20 cellular contexts compared by ENCODE assay signal in genomic region chr20:1868856-1869255, GRCh38. TPM values are rescaled to one million over a fixed set of nuclear protein-coding genes. Genes with fewer than 3 reads are reported as not detected.
DNase-seq lines count a peak whose midpoint lies in the region; ATAC-seq, FAIRE-seq and TF ChIP-seq lines count a peak whose summit lies in the region.
"Had no signal": no experiment of that assay in that cellular context is flagged by ENCODE, and none has a peak within 500 bp of the region (broad histone marks: within the 10 kb centered on the region; RNA-seq: fewer than 3 reads in every experiment).

No MANE protein-coding gene starts in this region.

- H3K4me3 Mint-ChIP-seq in stimulated activated memory B cell treated with anti-CD40 and anti-IgM and Interleukin-4, amounts not matched to agents 10 μg/mL and 1 μg/mL and 100 μg/mL, for 72 hours, result no peak overlapping the region

- no peaks in the 10 kb centered on the region for H3K36me3 ChIP-seq in GM23248 (ENCODE audit: low read depth)
- H3K36me3 ChIP-seq in RWPE2 (ENCODE audit: low read depth), result no peaks in the 10 kb centered on the region
- H3K36me3 ChIP-seq in fibroblast of lung (ENCODE audit: control insufficient read depth, insufficient read depth, low read length), result no peaks in the 10 kb centered on the region
- H3K36me3 ChIP-seq: lower lobe of right lung, pancreas, suprapubic skin had no signal

- in situ Hi-C loops in GM23248 (cut with MboI), result no loop called here

- H4K20me1 ChIP-seq in GM23248 (ENCODE audit: insufficient read depth) (no peaks in the 10 kb centered on the region), fibroblast of lung (ENCODE audit: control insufficient read depth, extremely low read depth, insufficient read depth, low read length) (no peaks in the 10 kb centered on the region)

- WGBS in GM23248 (ENCODE audit: low coverage in 1 of 2, low lambda C conversion rate in 2 of 2, missing lambda C conversion rate in 2 of 2), 2 experiments, result 87 to 90% methylated on average over 3 of the region's 3 CpGs

- H3K9me3 Mint-ChIP-seq in stimulated activated memory B cell treated with anti-CD40 and anti-IgM and Interleukin-4, amounts not matched to agents 10 μg/mL and 1 μg/mL and 100 μg/mL, for 72 hours, result no peaks in the 10 kb centered on the region
- H3K9me3 Mint-ChIP-seq: activated T-helper 2 cell treated with anti-CD3 and anti-CD28 coated beads, Interferon-gamma antibody, Interleukin-2, Interleukin-4, amounts not matched to agents 10 μg/mL and 5 μg/mL and 100 μg/mL, durations not matched to agents 14 hours and 24 hours and 36 hours had no signal

- no peak for TF ChIP-seq CTCF in RWPE2 (IDR thresholded peaks at IDR 0.05; ENCODE audit: poor library complexity, severe bottlenecking)
- TF ChIP-seq CTCF in fibroblast of lung (conservative IDR thresholded peaks at IDR 0.05 in 1 of 2, IDR thresholded peaks at IDR 0.05 in 1 of 2; ENCODE audit: low read depth in 1 of 2, low read length in 2 of 2), result no peak

- no peaks in the 10 kb centered on the region for H3F3A ChIP-seq in GM23248 (ENCODE audit: insufficient read depth)

- no peak overlapping the region for H3K27ac ChIP-seq in GM23248
- H3K27ac ChIP-seq in RWPE2 (ENCODE audit: poor library complexity, severe bottlenecking), result no peak overlapping the region
- H3K27ac ChIP-seq in fibroblast of lung (ENCODE audit: insufficient read depth, low read length), result no peak overlapping the region
- H3K27ac ChIP-seq: lower lobe of right lung, pancreas, skin epidermis, suprapubic skin had no signal

- peak overlapping the region; percentile 41 for H3K27ac Mint-ChIP-seq in stimulated activated memory B cell treated with anti-CD40 and anti-IgM and Interleukin-4, amounts not matched to agents 10 μg/mL and 1 μg/mL and 100 μg/mL, for 72 hours
- H3K27ac Mint-ChIP-seq: activated T-helper 2 cell treated with anti-CD3 and anti-CD28 coated beads, Interferon-gamma antibody, Interleukin-2, Interleukin-4, amounts not matched to agents 10 μg/mL and 5 μg/mL and 100 μg/mL, durations not matched to agents 14 hours and 24 hours and 36 hours had no signal

- peaks cover 9% of the 10 kb centered on the region for H3K27me3 Mint-ChIP-seq in stimulated activated memory B cell treated with anti-CD40 and anti-IgM and Interleukin-4, amounts not matched to agents 10 μg/mL and 1 μg/mL and 100 μg/mL, for 72 hours

- H3K4me2 ChIP-seq in GM23248 (ENCODE audit: unreplicated experiment) (no peak overlapping the region), fibroblast of lung (ENCODE audit: extremely low read depth, insufficient read depth, low read length) (no peak overlapping the region)

- DNase-seq in GM23248, result peak; percentile 74
- DNase-seq in RWPE2 (ENCODE audit: low spot score), result no peak
- peak; percentile 51 to 66 for DNase-seq in fibroblast of lung (ENCODE audit: low read depth in 2 of 2)
- DNase-seq in HTR-8/SVneo (ENCODE audit: insufficient read length, low spot score), result no peak
- no peak for DNase-seq in NCI-H2171 treated with DMSO at 0.1 percent for 48 hours (lab: John Stamatoyannopoulos, UW)
- DNase-seq: activated CD4-positive, CD25-positive, alpha-beta regulatory T cell treated with anti-CD3 and anti-CD28 coated beads, Interleukin-2, amount 50 U/mL, for 72 hours; caudate nucleus; lower lobe of right lung; MM.1S; NCI-H1930; NCI-H510A treated with DMSO at 0.1 percent for 48 hours; pancreas; stimulated activated CD4-positive, alpha-beta T cell treated with anti-CD3 and anti-CD28 coated beads, Interleukin-4, amount 100 ng/mL, for 4 hours; T-helper 2 cell had no signal

- H3K9me3 ChIP-seq in GM23248 (ENCODE audit: low read depth), result no peaks in the 10 kb centered on the region
- no peaks in the 10 kb centered on the region for H3K9me3 ChIP-seq in RWPE2 (ENCODE audit: severe bottlenecking)
- H3K9me3 ChIP-seq in fibroblast of lung (ENCODE audit: control insufficient read depth, insufficient read depth, low read depth, low read length), result no peaks in the 10 kb centered on the region
- H3K9me3 ChIP-seq: lower lobe of right lung, pancreas, suprapubic skin had no signal

- no peak for FAIRE-seq in HTR-8/SVneo (lab: Jason Lieb, UNC)
- FAIRE-seq: D721Med, pancreas had no signal

- no peak overlapping the region for H2AFZ ChIP-seq in GM23248
- no peak overlapping the region for H2AFZ ChIP-seq in fibroblast of lung (ENCODE audit: low read length)

- peaks cover 56% of the 10 kb centered on the region for H3K4me1 Mint-ChIP-seq in stimulated activated memory B cell treated with anti-CD40 and anti-IgM and Interleukin-4, amounts not matched to agents 10 μg/mL and 1 μg/mL and 100 μg/mL, for 72 hours

- H3K9me2 ChIP-seq in GM23248 (ENCODE audit: insufficient read depth), result no peaks in the 10 kb centered on the region

- H3K36me3 Mint-ChIP-seq in stimulated activated memory B cell treated with anti-CD40 and anti-IgM and Interleukin-4, amounts not matched to agents 10 μg/mL and 1 μg/mL and 100 μg/mL, for 72 hours, result no peaks in the 10 kb centered on the region

- H3K27me3 ChIP-seq in GM23248 (replicated peaks; ENCODE audit: insufficient read depth) (no peaks in the 10 kb centered on the region), RWPE2 (ENCODE audit: insufficient read depth, poor library complexity, severe bottlenecking) (no peaks in the 10 kb centered on the region), fibroblast of lung (ENCODE audit: control insufficient read depth, insufficient read depth, low read length) (peaks cover 10% of the 10 kb centered on the region)
- H3K27me3 ChIP-seq: pancreas, suprapubic skin had no signal

- H3K4me3 ChIP-seq in GM23248, result no peak overlapping the region
- no peak overlapping the region for H3K4me3 ChIP-seq in RWPE2 (ENCODE audit: severe bottlenecking)
- no peak overlapping the region for H3K4me3 ChIP-seq in fibroblast of lung (replicated peaks in 1 of 4; ENCODE audit: control extremely low read depth in 1 of 4, insufficient read depth in 1 of 4, low read depth in 3 of 4, low read length in 4 of 4)
- H3K4me3 ChIP-seq: lower lobe of right lung, pancreas, skin epidermis, suprapubic skin had no signal

- ATAC-seq in RWPE2 (ENCODE audit: low read depth) (peak; percentile 18; the same call in 1 of the 3 replicates), GM18519 (IDR thresholded peaks at IDR 0.05; ENCODE audit: low FRiP score, unreplicated experiment) (no peak)
- no peak for ATAC-seq in stimulated activated memory B cell treated with anti-CD40 and anti-IgM and Interleukin-4, amounts not matched to agents 10 μg/mL and 1 μg/mL and 100 μg/mL, for 72 hours
- ATAC-seq: lower lobe of right lung, pancreas had no signal

- H3K4me1 ChIP-seq in GM23248 (ENCODE audit: insufficient read depth), result peaks cover 9% of the 10 kb centered on the region
- H3K4me1 ChIP-seq in RWPE2 (ENCODE audit: insufficient read depth, poor library complexity, severe bottlenecking), result no peaks in the 10 kb centered on the region
- no peaks in the 10 kb centered on the region for H3K4me1 ChIP-seq in fibroblast of lung (ENCODE audit: control insufficient read depth, extremely low read depth, insufficient read depth, low read length)
- H3K4me1 ChIP-seq: lower lobe of right lung, pancreas, suprapubic skin had no signal

- H3K79me2 ChIP-seq in GM23248 (ENCODE audit: insufficient read depth) (no peaks in the 10 kb centered on the region), fibroblast of lung (ENCODE audit: control insufficient read depth, insufficient read depth, low read length) (no peaks in the 10 kb centered on the region)

- H3K9ac ChIP-seq in GM23248, result no peak overlapping the region
- no peak overlapping the region for H3K9ac ChIP-seq in fibroblast of lung (ENCODE audit: insufficient read depth, low read length)

RNA-seq across cellular contexts. Expression of gene SIRPA, which starts 26.4 kb away (rescaled TPM):
- total RNA-seq in GM23248 (2014; rRNA removed; shearing (Covaris generic)), result 73.5 and 93.3 TPM in 2 replicates
- polyA plus RNA-seq in GM23248 (2016; fragmentation: Nextera tagmentation; extraction: Ambion mirVana) (101 and 102 TPM in 2 replicates), fibroblast of lung (26.6 and 50.5 TPM in 2 replicates)
- 14.1 and 25.1 TPM in 2 replicates for total RNA-seq in fibroblast of lung
- 35.2 and 60.9 TPM in 2 replicates for polyA plus RNA-seq in fibroblast of lung (2012)
- polyA minus RNA-seq in fibroblast of lung (ENCODE audit: low replicate concordance), result 75.8 and 131 TPM in 2 replicates
- total RNA-seq: activated T-helper 2 cell treated with anti-CD3 and anti-CD28 coated beads, Interferon-gamma antibody, Interleukin-2, Interleukin-4, amounts not matched to agents 10 μg/mL and 5 μg/mL and 100 μg/mL, durations not matched to agents 14 hours and 24 hours and 36 hours had no signal

Comparison
In these comparisons a context has a peak if more than half of its experiments do, and no peak if none do; other contexts are left out.
1. DNase-seq: peak in GM23248 (single experiment) and fibroblast of lung (2 of 2); none in RWPE2 (single experiment), HTR-8/SVneo (single experiment) and NCI-H2171 treated with DMSO at 0.1 percent for 48 hours (single experiment).